8 cellular contexts compared by ENCODE assay signal in genomic region chr3:120417272-120417911, GRCh38. TPM values are rescaled to one million over a fixed set of nuclear protein-coding genes. Genes with fewer than 3 reads are reported as not detected.
DNase-seq lines count a peak whose midpoint lies in the region; ATAC-seq and TF ChIP-seq lines count a peak whose summit lies in the region.

No MANE protein-coding gene starts in this region.

- H4K91ac ChIP-seq in neuronal stem cell (ENCODE audit: low read depth, low read length, poor library complexity): no peak overlapping the region

- H2BK120ac ChIP-seq in neuronal stem cell (ENCODE audit: low read depth, low read length): no peak overlapping the region

- peak; percentile 96 for ATAC-seq in foreskin keratinocyte

- no peaks in the 10 kb centered on the region for H3K79me1 ChIP-seq in neuronal stem cell (ENCODE audit: low read depth, low read length)

- H3K18ac ChIP-seq in neuronal stem cell (ENCODE audit: low read length): no peak overlapping the region

- no peak overlapping the region for H3K14ac ChIP-seq in neuronal stem cell (ENCODE audit: low read length)

- no peaks in the 10 kb centered on the region for H3K27me3 ChIP-seq in H7 (ENCODE audit: control insufficient read depth, insufficient read depth, low read length)
- H3K27me3 ChIP-seq in foreskin keratinocyte: no peaks in the 10 kb centered on the region
- H3K27me3 ChIP-seq in neuronal stem cell (ENCODE audit: control insufficient read depth in 3 of 3, insufficient read depth in 3 of 3, low read depth in 1 of 3, low read length in 3 of 3): no peaks in the 10 kb centered on the region
- H3K27me3 ChIP-seq in subcutaneous abdominal adipose tissue (ENCODE audit: control insufficient read depth in 5 of 5, insufficient read depth in 4 of 5, low read length in 5 of 5): no peaks in the 10 kb centered on the region

- H3K27ac ChIP-seq in foreskin keratinocyte: no peak overlapping the region
- peak overlapping the region; percentile 82 for H3K27ac ChIP-seq in neuronal stem cell (replicated peaks; ENCODE audit: low read length)
- peak overlapping the region; percentile 26 for H3K27ac ChIP-seq in subcutaneous abdominal adipose tissue (ENCODE audit: low read depth, low read length)

- no peak overlapping the region for H2BK15ac ChIP-seq in neuronal stem cell (ENCODE audit: low read length)

- H3K36me3 ChIP-seq in H7 (replicated peaks; ENCODE audit: control insufficient read depth, insufficient read depth, low read length): peaks cover 26% of the 10 kb centered on the region
- H3K36me3 ChIP-seq in neuronal stem cell (replicated peaks in 1 of 2; ENCODE audit: control insufficient read depth in 2 of 2, insufficient read depth in 2 of 2, low read length in 2 of 2): peaks cover 8 to 17% of the 10 kb centered on the region in 2 donors
- H3K36me3 ChIP-seq in subcutaneous abdominal adipose tissue (ENCODE audit: control insufficient read depth in 5 of 5, insufficient read depth in 5 of 5, low read length in 5 of 5): peaks cover 2 to 23% (median 6%) of the 10 kb centered on the region in 5 donors

- H2BK5ac ChIP-seq in neuronal stem cell (ENCODE audit: low read length): no peak overlapping the region

- H3K4me3 ChIP-seq in H7 (ENCODE audit: insufficient read depth, low read depth, low read length) (no peak overlapping the region), neuronal stem cell (ENCODE audit: low read length in 2 of 2) (peak overlapping the region in 1 of 2 donors; percentile 29), subcutaneous abdominal adipose tissue (ENCODE audit: low read depth in 1 of 5, low read length in 5 of 5) (peak overlapping the region; percentile 17 to 52 (median 47))

- peak overlapping the region; percentile 19 for H3K4me2 ChIP-seq in neuronal stem cell (ENCODE audit: insufficient read depth, low read length, poor library complexity, severe bottlenecking)

- peak; percentile 98 for DNase-seq in ELR (ENCODE audit: low read depth)
- peak; percentile 89 for DNase-seq in H7
- peak; percentile 95 for DNase-seq in LoVo (ENCODE audit: low spot score)
- DNase-seq in SHP77 (lab: John Stamatoyannopoulos, UW): peak; percentile 93 to 94
- DNase-seq in activated gamma-delta T cell treated with anti-CD3 and anti-CD28 coated beads, Interleukin-2, amount 50 U/mL, for 16 hours (ENCODE audit: low read depth): peak; percentile 72
- DNase-seq in foreskin keratinocyte: peak; percentile 92 to 97
- DNase-seq in neuronal stem cell (ENCODE audit: low spot score): peak; percentile 89

- no peak overlapping the region for H3K4ac ChIP-seq in neuronal stem cell (ENCODE audit: low read length)

- no peak overlapping the region for H4K8ac ChIP-seq in neuronal stem cell (ENCODE audit: low read depth, low read length)

- H3K4me1 ChIP-seq in foreskin keratinocyte: no peaks in the 10 kb centered on the region
- H3K4me1 ChIP-seq in neuronal stem cell (ENCODE audit: control insufficient read depth in 2 of 2, insufficient read depth in 1 of 2, low read depth in 1 of 2, low read length in 2 of 2): peaks cover 19 to 24% of the 10 kb centered on the region in 2 donors
- peaks cover 27 to 76% (median 71%) of the 10 kb centered on the region in 5 donors for H3K4me1 ChIP-seq in subcutaneous abdominal adipose tissue (ENCODE audit: control insufficient read depth in 5 of 5, insufficient read depth in 5 of 5, low read length in 5 of 5)

- no peak overlapping the region for H3K23ac ChIP-seq in neuronal stem cell (ENCODE audit: low read depth, low read length, poor library complexity)

- TF ChIP-seq CTCF in foreskin keratinocyte (conservative IDR thresholded peaks at IDR 0.05): peak; percentile 98

- no peak overlapping the region for H2BK12ac ChIP-seq in neuronal stem cell (ENCODE audit: low read length)

- H3K9ac ChIP-seq in neuronal stem cell (ENCODE audit: low read depth, low read length, poor library complexity) (no peak overlapping the region), subcutaneous abdominal adipose tissue (ENCODE audit: low read length in 5 of 5) (peak overlapping the region in 4 of 5 donors; percentile 21 to 55 (median 43))

- H2AK5ac ChIP-seq in neuronal stem cell (ENCODE audit: low read depth, low read length): no peak overlapping the region

- peak overlapping the region; percentile 82 for H2AFZ ChIP-seq in neuronal stem cell (ENCODE audit: low read length)

- WGBS in neuronal stem cell (ENCODE audit: extremely low coverage in 2 of 2, insufficient read length in 2 of 2, insufficient replicate concordance in 1 of 2), 2 donors: no CpG with 5 or more reads among the region's 9 CpGs

- peaks cover 0 to 2% of the 10 kb centered on the region in 2 donors for H3K9me3 ChIP-seq in neuronal stem cell (replicated peaks in 1 of 2; ENCODE audit: control insufficient read depth in 2 of 2, insufficient read depth in 1 of 2, low read depth in 1 of 2, low read length in 2 of 2)
- H3K9me3 ChIP-seq in subcutaneous abdominal adipose tissue (ENCODE audit: control insufficient read depth in 5 of 5, low read length in 5 of 5): no peaks in the 10 kb centered on the region

RNA-seq across cellular contexts. Expression of gene FSTL1, which starts 33.4 kb away (rescaled TPM):
- total RNA-seq in H7 (2014; rRNA removed; shearing (Covaris generic)): 318 and 343 TPM in 2 replicates
- total RNA-seq in foreskin keratinocyte: 86.4 and 89.3 TPM in 2 replicates
- 29.5 and 32.3 TPM in 2 replicates for polyA plus RNA-seq in foreskin keratinocyte
- polyA plus RNA-seq in neuronal stem cell (2013, experiment 1 of 2): 246 TPM
- polyA plus RNA-seq in neuronal stem cell (2013, experiment 2 of 2): 254 TPM
